In genomic region chr11:102924851-102925380, GRCh38 we compare ENCODE assay signal across 16 cellular contexts. TPM values are rescaled to one million over a fixed set of nuclear protein-coding genes. Genes with fewer than 3 reads are reported as not detected.
DNase-seq lines count a peak whose midpoint lies in the region; FAIRE-seq and TF ChIP-seq lines count a peak whose summit lies in the region.
"Had no signal": no experiment of that assay in that cellular context is flagged by ENCODE, and none has a peak within 500 bp of the region (broad histone marks: within the 10 kb centered on the region; RNA-seq: fewer than 3 reads in every experiment).

No MANE protein-coding gene starts in this region.

- CTCF ChIA-PET in H1 (lab: Charles Lee; ENCODE audit: partially characterized antibody) = interaction anchor here (0.6 to 8.4 kb wide), 7 partner anchors 10 to 127 kb away, joined by 3 to 60 read pairs (median 4); partner anchors contain the start of gene MMP1

- no peak overlapping the region for H2BK12ac ChIP-seq in H1 (ENCODE audit: low read depth, low read length)

- FAIRE-seq in H1 (lab: Jason Lieb, UNC) = no peak
- FAIRE-seq: HepG2 had no signal

- in situ Hi-C loops in transverse colon (cut with MboI; ENCODE audit: low pct_ligation_motif_present in 1 of 4, low pct_unique_long_range_greater_than_20kb in 1 of 4, low sequenced_read_pairs in 3 of 4) = loop anchor here in 2 of 4 donors (25.0 kb wide), 2 partner anchors 188 to 438 kb away; no protein-coding TSS in a partner anchor

- H3K79me2 ChIP-seq in OCI-LY3 (ENCODE audit: low read length) (no peaks in the 10 kb centered on the region), H1 (ENCODE audit: control insufficient read depth in 1 of 2, insufficient read depth in 2 of 2, low read length in 2 of 2) (no peaks in the 10 kb centered on the region)

- H4K20me1 ChIP-seq in OCI-LY3 (ENCODE audit: insufficient read depth, low read length) = no peaks in the 10 kb centered on the region
- H4K20me1 ChIP-seq in H1 (replicated peaks in 1 of 2; ENCODE audit: control insufficient read depth in 1 of 2, insufficient read depth in 2 of 2, low read length in 2 of 2) = no peaks in the 10 kb centered on the region

- H4K8ac ChIP-seq in H1 (ENCODE audit: extremely low read depth, insufficient read depth, low read length) = no peak overlapping the region

- H3K79me1 ChIP-seq in H1 (ENCODE audit: low read depth, low read length) = no peaks in the 10 kb centered on the region

- DNase-seq in HFF-Myc (ENCODE audit: extremely low read depth, low read depth) (peak; percentile 15), H1 (ENCODE audit: low read depth in 1 of 2, low spot score in 2 of 2) (no peak), transverse colon (peak; percentile 9), NCI-H82 treated with DMSO at 0.1 percent for 48 hours (lab: John Stamatoyannopoulos, UW; ENCODE audit: unreplicated experiment) (no peak), H7 (no peak), SW 1271 (lab: John Stamatoyannopoulos, UW) (no peak)
- DNase-seq: activated T-cell treated with anti-CD3 and anti-CD28 coated beads, Interleukin-2, amount 50 U/mL, for 72 hours; amygdala; cortex of kidney; hypothalamus; NCI-H1417; stimulated activated naive CD8-positive, alpha-beta T cell treated with anti-CD3 and anti-CD28 coated beads, Interleukin-15, amount 100 ng/mL, for 72 hours had no signal

- no peak overlapping the region for H2BK20ac ChIP-seq in H1 (ENCODE audit: low read length)

- POLR2A ChIA-PET in H1 (lab: Charles Lee; ENCODE audit: partially characterized antibody) = interaction anchor here (0.6 kb wide), 1 partner anchor 14 kb away, joined by 3 read pairs; no protein-coding TSS in a partner anchor

- TF ChIP-seq CTCF in HFF-Myc (IDR thresholded peaks at IDR 0.05; ENCODE audit: low read depth, low read length, missing control alignments) (no peak), OCI-LY3 (IDR thresholded peaks at IDR 0.05; ENCODE audit: low read depth, low read length) (no peak), H1 (IDR thresholded peaks at IDR 0.05; ENCODE audit: control extremely low read depth in 1 of 3, insufficient read depth in 1 of 3, low read depth in 1 of 3, low read length in 3 of 3) (no peak), transverse colon (IDR thresholded peaks at IDR 0.05) (no peak)

- H3K27me3 ChIP-seq in OCI-LY3 (ENCODE audit: low read depth, low read length) (no peaks in the 10 kb centered on the region), H1 (replicated peaks in 1 of 4; ENCODE audit: control insufficient read depth in 3 of 4, extremely low read depth in 1 of 4, insufficient read depth in 3 of 4, low read length in 3 of 4) (no peaks in the 10 kb centered on the region), transverse colon (no peaks in the 10 kb centered on the region), H7 (ENCODE audit: control insufficient read depth, insufficient read depth, low read length) (no peaks in the 10 kb centered on the region)

- 83% methylated on average over 6 of the region's 6 CpGs; no CpG with 5 or more reads in 1 of the 2 experiments for WGBS in H1 (ENCODE audit: extremely low coverage in 1 of 2, insufficient coverage in 1 of 2, insufficient read length in 1 of 2, insufficient replicate concordance in 2 of 2, low coverage in 1 of 2, low lambda C conversion rate in 2 of 2, missing lambda C conversion rate in 1 of 2), 2 experiments
- WGBS in transverse colon (ENCODE audit: low coverage in 1 of 2), 2 donors = 60 to 68% methylated on average over 4 to 6 of the region's 6 CpGs

- H2BK120ac ChIP-seq in H1 (replicated peaks; ENCODE audit: low read depth, low read length) = no peak overlapping the region

- H2BK5ac ChIP-seq in H1 (ENCODE audit: low read depth, low read length) = no peak overlapping the region

- no peak overlapping the region for H3K9ac ChIP-seq in OCI-LY3 (ENCODE audit: low read length)
- no peak overlapping the region for H3K9ac ChIP-seq in H1 (replicated peaks in 1 of 4; ENCODE audit: extremely low read depth in 1 of 4, low read depth in 3 of 4, low read length in 3 of 4)

- H3K4me2 ChIP-seq in OCI-LY3 (ENCODE audit: low read length) (peak overlapping the region; percentile 47), H1 (ENCODE audit: insufficient read depth in 1 of 2, low read depth in 2 of 2, low read length in 2 of 2) (no peak overlapping the region)

- no peak overlapping the region for H4K5ac ChIP-seq in H1 (ENCODE audit: insufficient read length, low read depth, low read length)

- no peak overlapping the region for H3K18ac ChIP-seq in H1 (ENCODE audit: extremely low read depth, low read length)

- no peak for TF ChIP-seq EP300 in H1 (IDR thresholded peaks at IDR 0.05; ENCODE audit: borderline replicate concordance in 1 of 2, low read depth in 2 of 2, low read length in 2 of 2)
- TF ChIP-seq EP300 in transverse colon (IDR thresholded peaks at IDR 0.05; ENCODE audit: low read depth) = no peak

- intact Hi-C loops in transverse colon (cut with DNase I; ENCODE audit: low total_unique reads) = no loop called here

- no peak overlapping the region for H2BK15ac ChIP-seq in H1 (ENCODE audit: low read length)

- no peak overlapping the region for H3K23ac ChIP-seq in H1 (ENCODE audit: insufficient read length)

- no peaks in the 10 kb centered on the region for H3K23me2 ChIP-seq in H1 (ENCODE audit: low read depth, low read length)

- H3K9me3 ChIP-seq in OCI-LY3 (ENCODE audit: insufficient read depth, low read length) (no peaks in the 10 kb centered on the region), H1 (ENCODE audit: insufficient read depth in 2 of 2, low read depth in 1 of 2, low read length in 1 of 2) (no peaks in the 10 kb centered on the region), transverse colon (no peaks in the 10 kb centered on the region)

- H3K56ac ChIP-seq in H1 (replicated peaks; ENCODE audit: insufficient read length, low read depth, low read length) = no peak overlapping the region

- H3K4ac ChIP-seq in H1 (replicated peaks; ENCODE audit: insufficient read length, low read depth, low read length) = no peak overlapping the region

- no peak overlapping the region for H2AFZ ChIP-seq in OCI-LY3 (ENCODE audit: low read depth, low read length)
- peak overlapping the region; percentile 62; the same call in 1 of the 2 replicates for H2AFZ ChIP-seq in H1 (ENCODE audit: low read length)

- no peak overlapping the region for H2AK5ac ChIP-seq in H1 (ENCODE audit: low read depth, low read length)

- H3K14ac ChIP-seq in H1 (ENCODE audit: insufficient read length) = no peak overlapping the region

- H3K4me3 ChIP-seq in HFF-Myc (replicated peaks; ENCODE audit: low read depth, low read length) = no peak overlapping the region
- no peak overlapping the region for H3K4me3 ChIP-seq in OCI-LY3 (ENCODE audit: low read length)
- no peak overlapping the region for H3K4me3 ChIP-seq in H1 (ENCODE audit: extremely low read depth in 1 of 4, insufficient read depth in 2 of 4, low read depth in 3 of 4, low read length in 4 of 4)
- H3K4me3 ChIP-seq in transverse colon = no peak overlapping the region
- no peak overlapping the region for H3K4me3 ChIP-seq in H7 (ENCODE audit: insufficient read depth, low read depth, low read length)

- H3K4me1 ChIP-seq in OCI-LY3 (ENCODE audit: low read length) (peaks cover 19% of the 10 kb centered on the region), H1 (replicated peaks in 1 of 4; ENCODE audit: control insufficient read depth in 3 of 4, insufficient read depth in 4 of 4, low read length in 3 of 4) (no peaks in the 10 kb centered on the region), transverse colon (peaks cover 0 to 53% (median 7%) of the 10 kb centered on the region in 4 donors)

- TF ChIP-seq POLR2A in H1 (IDR thresholded peaks at IDR 0.05; ENCODE audit: control extremely low read depth in 1 of 2, low read depth in 2 of 2, low read length in 2 of 2) = no peak
- no peak for TF ChIP-seq POLR2A in transverse colon (IDR thresholded peaks at IDR 0.05)

- H4K91ac ChIP-seq in H1 (replicated peaks; ENCODE audit: insufficient read length, low read length) = no peak overlapping the region

- H3K36me3 ChIP-seq in OCI-LY3 (replicated peaks; ENCODE audit: low read depth, low read length) (no peaks in the 10 kb centered on the region), H1 (ENCODE audit: control insufficient read depth in 2 of 4, insufficient read depth in 4 of 4, low read length in 3 of 4) (no peaks in the 10 kb centered on the region), transverse colon (no peaks in the 10 kb centered on the region), H7 (replicated peaks; ENCODE audit: control insufficient read depth, insufficient read depth, low read length) (no peaks in the 10 kb centered on the region)

- no peak for TF ChIP-seq RAD21 in H1 (IDR thresholded peaks at IDR 0.05 in 1 of 2, conservative IDR thresholded peaks at IDR 0.05 in 1 of 2; ENCODE audit: low read depth in 2 of 2, low read length in 2 of 2)

- no peak overlapping the region for H3K27ac ChIP-seq in OCI-LY3 (ENCODE audit: low read length)
- no peak overlapping the region for H3K27ac ChIP-seq in H1 (ENCODE audit: low read depth, low read length)
- H3K27ac ChIP-seq in transverse colon = peak overlapping the region in 1 of 4 donors; percentile 10

TF ChIP-seq in H1, 55 proteins besides CTCF, POLR2A, EP300 and RAD21 (continues in another document):
- no peak for TF ChIP-seq EZH2 (IDR thresholded peaks at IDR 0.05; ENCODE audit: low read depth, low read length, severe bottlenecking)

RNA-seq across cellular contexts. Expression of gene MMP13, which starts 30.6 kb away (rescaled TPM):
- total RNA-seq in H1 (2021; fragmentation: NEBNext Ultra II Directional; extraction: Animal tissue kit (Norgen Biotek cat#: 25700)) = not detected in 2 replicates
- polyA plus RNA-seq in H1 (2011; rRNA removed) = not detected in 2 replicates
- not detected for polyA plus RNA-seq in H1 (2011; cell fraction: cytosol; rRNA removed)
- polyA plus RNA-seq in H1 (2011; cell fraction: nucleus; rRNA removed) = not detected
- polyA plus RNA-seq in H1 (2012, experiment 1 of 2) = not detected in 4 replicates
- not detected for polyA plus RNA-seq in H1 (2012, experiment 2 of 2)
- not detected for polyA plus RNA-seq in H1 (2013, experiment 1 of 2)
- not detected for polyA plus RNA-seq in H1 (2013, experiment 2 of 2)
- not detected in 2 replicates for polyA minus RNA-seq in H1 (2011; rRNA and poly(A)+ RNA removed)
- not detected for polyA minus RNA-seq in H1 (2011; cell fraction: cytosol; rRNA and poly(A)+ RNA removed)
- polyA minus RNA-seq in H1 (2011; cell fraction: nucleus; rRNA and poly(A)+ RNA removed) = not detected
- total RNA-seq in transverse colon = not detected
- not detected in 2 replicates for total RNA-seq in H7 (2014; rRNA removed; shearing (Covaris generic))
- total RNA-seq: activated T-cell treated with anti-CD3 and anti-CD28 coated beads, Interleukin-2, amount 50 U/mL, for 72 hours; esophagus mucosa; HepG2; liver had no signal
- polyA plus RNA-seq: HepG2, liver had no signal

RNA-seq across cellular contexts. Expression of gene MMP12, which starts 50.1 kb away (rescaled TPM):
- total RNA-seq in H1 (2021; fragmentation: NEBNext Ultra II Directional; extraction: Animal tissue kit (Norgen Biotek cat#: 25700)) = not detected in 2 replicates
- polyA plus RNA-seq in H1 (2011; rRNA removed) = not detected in 2 replicates
- not detected for polyA plus RNA-seq in H1 (2011; cell fraction: cytosol; rRNA removed)
- not detected for polyA plus RNA-seq in H1 (2011; cell fraction: nucleus; rRNA removed)
- polyA plus RNA-seq in H1 (2012, experiment 1 of 2) = not detected in 4 replicates
- not detected for polyA plus RNA-seq in H1 (2012, experiment 2 of 2)
- 0.02 TPM for polyA plus RNA-seq in H1 (2013, experiment 1 of 2)
- polyA plus RNA-seq in H1 (2013, experiment 2 of 2) = not detected
- not detected in 2 replicates for polyA minus RNA-seq in H1 (2011; rRNA and poly(A)+ RNA removed)
- not detected for polyA minus RNA-seq in H1 (2011; cell fraction: cytosol; rRNA and poly(A)+ RNA removed)
- polyA minus RNA-seq in H1 (2011; cell fraction: nucleus; rRNA and poly(A)+ RNA removed) = not detected
- 1 to 10 TPM in 1 of 4 donors, under 1 TPM in 1, not detected in 2; 0.55 to 4.9 TPM for total RNA-seq in transverse colon
- total RNA-seq in H7 (2014; rRNA removed; shearing (Covaris generic)) = not detected in 2 replicates
- total RNA-seq: activated T-cell treated with anti-CD3 and anti-CD28 coated beads, Interleukin-2, amount 50 U/mL, for 72 hours; HepG2; liver had no signal
- polyA plus RNA-seq: HepG2, liver had no signal

Comparison
In these comparisons a context has a peak if more than half of its experiments do, and no peak if none do; other contexts are left out.
1. DNase-seq: peak in HFF-Myc (single experiment) and transverse colon (single experiment); none in H1 (0 of 2), NCI-H82 treated with DMSO at 0.1 percent for 48 hours (single experiment), H7 (single experiment) and SW 1271 (0 of 2).